27 cellular contexts compared by ENCODE assay signal in genomic region chr17:81947189-81947588, GRCh38. TPM values are rescaled to one million over a fixed set of nuclear protein-coding genes. Genes with fewer than 3 reads are reported as not detected.
"Had no signal": no experiment of that assay in that cellular context is flagged by ENCODE, and none has a peak within 500 bp of the region (broad histone marks: within the 10 kb centered on the region; RNA-seq: fewer than 3 reads in every experiment).

A gene with protein sequence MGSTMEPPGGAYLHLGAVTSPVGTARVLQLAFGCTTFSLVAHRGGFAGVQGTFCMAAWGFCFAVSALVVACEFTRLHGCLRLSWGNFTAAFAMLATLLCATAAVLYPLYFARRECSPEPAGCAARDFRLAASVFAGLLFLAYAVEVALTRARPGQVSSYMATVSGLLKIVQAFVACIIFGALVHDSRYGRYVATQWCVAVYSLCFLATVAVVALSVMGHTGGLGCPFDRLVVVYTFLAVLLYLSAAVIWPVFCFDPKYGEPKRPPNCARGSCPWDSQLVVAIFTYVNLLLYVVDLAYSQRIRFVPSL (minus strand): TSS chr17:81947233. CDS start chr17:81941741, 5,492 bp downstream.

- H3K36me3 Mint-ChIP-seq: activated CD8-positive, alpha-beta memory T cell treated with anti-CD3 and anti-CD28 coated beads, Interleukin-2, amount 10 ng/mL, durations not matched to agents 7 days and 5 days; activated naive CD8-positive, alpha-beta T cell treated with anti-CD3 and anti-CD28 coated beads for 36 hours had no signal

- ATAC-seq: activated CD8-positive, alpha-beta memory T cell treated with anti-CD3 and anti-CD28 coated beads, Interleukin-2, amount 10 ng/mL, durations not matched to agents 7 days and 5 days; Panc1; SK-N-SH treated with all-trans-retinoic acid at 6 μM for 48 hours; T-helper 17 cell had no signal

- H3K9me3 ChIP-seq: SJSA1 had no signal

- H3K27me3 Mint-ChIP-seq: T-helper 17 cell had no signal

- H3K4me1 ChIP-seq: SJSA1 had no signal

- H3K27ac Mint-ChIP-seq: activated B cell treated with CpG ODN at 0.5 μM for 24 hours; activated CD4-positive, alpha-beta T cell treated with anti-CD3 and anti-CD28 coated beads, Interleukin-2, amount 10 ng/mL, durations not matched to agents 24 days and 14 days; activated CD8-positive, alpha-beta memory T cell treated with anti-CD3 and anti-CD28 coated beads, Interleukin-2, amount 10 ng/mL, durations not matched to agents 7 days and 5 days; activated naive CD8-positive, alpha-beta T cell treated with anti-CD3 and anti-CD28 coated beads for 36 hours; activated T-cell treated with anti-CD3 and anti-CD28 coated beads, Interleukin-2, amount 50 U/mL, for 24 hours; activated T-helper 1 cell treated with anti-CD3 and anti-CD28 coated beads, Interleukin-12 subunit alpha, Interleukin-12 subunit beta, Interleukin-2, Interleukin-4 antibody, amounts not matched to agents 30 ng/mL and 10 ng/mL and 1 ng/mL, durations not matched to agents 14 hours and 24 hours and 36 hours; T-helper 17 cell had no signal

- H3K4me3 ChIP-seq: SJSA1 had no signal

- H3K4me3 Mint-ChIP-seq: activated B cell treated with CpG ODN at 0.5 μM for 24 hours; activated CD4-positive, alpha-beta T cell treated with anti-CD3 and anti-CD28 coated beads, Interleukin-2, amount 10 ng/mL, durations not matched to agents 24 days and 14 days; activated CD8-positive, alpha-beta memory T cell treated with anti-CD3 and anti-CD28 coated beads, Interleukin-2, amount 10 ng/mL, durations not matched to agents 7 days and 5 days; activated naive CD8-positive, alpha-beta T cell treated with anti-CD3 and anti-CD28 coated beads for 36 hours; activated T-cell treated with anti-CD3 and anti-CD28 coated beads, Interleukin-2, amount 50 U/mL, for 24 hours; activated T-helper 1 cell treated with anti-CD3 and anti-CD28 coated beads, Interleukin-12 subunit alpha, Interleukin-12 subunit beta, Interleukin-2, Interleukin-4 antibody, amounts not matched to agents 30 ng/mL and 10 ng/mL and 1 ng/mL, durations not matched to agents 14 hours and 24 hours and 36 hours; T-helper 17 cell had no signal

- DNase-seq: activated B cell treated with CpG ODN at 0.5 μM for 24 hours; activated CD4-positive, alpha-beta T cell treated with anti-CD3 and anti-CD28 coated beads for 1 hour; activated CD4-positive, alpha-beta T cell treated with anti-CD3 and anti-CD28 coated beads, Interleukin-2, amount 10 ng/mL, durations not matched to agents 24 days and 14 days; activated CD4-positive, alpha-beta T cell treated with anti-CD3 and anti-CD28 coated beads, Interleukin-2, amount 50 U/mL, for 48 hours; activated CD8-positive, alpha-beta memory T cell treated with anti-CD3 and anti-CD28 coated beads, Interleukin-2, amount 10 ng/mL, durations not matched to agents 7 days and 5 days; activated effector memory CD4-positive, alpha-beta T cell treated with Interleukin-2 at 50 U/mL for 16 hours; activated naive CD4-positive, alpha-beta T cell; activated naive CD8-positive, alpha-beta T cell treated with anti-CD3 and anti-CD28 coated beads for 36 hours; activated T-cell treated with anti-CD3 and anti-CD28 coated beads, Interleukin-2, amount 50 U/mL, for 24 hours; caudate nucleus; Karpas-422; NCI-H1105 treated with DMSO at 0.1 percent for 48 hours; NCI-H1436 treated with DMSO at 0.1 percent for 48 hours; NCI-H187; NCI-H345; NCI-H510A; NK-92 treated with Interleukin-12 subunit alpha and Interleukin-12 subunit beta, amount 100 ng/mL, for 24 hours; OCI-M1; Right ventricle myocardium superior; RPMI8226; T-helper 17 cell; T-helper 9 cell had no signal

- H3K36me3 ChIP-seq: SJSA1 had no signal

- H3K27ac ChIP-seq: SJSA1 had no signal

- H3K9me3 Mint-ChIP-seq: activated B cell treated with CpG ODN at 0.5 μM for 24 hours; activated CD4-positive, alpha-beta T cell treated with anti-CD3 and anti-CD28 coated beads, Interleukin-2, amount 10 ng/mL, durations not matched to agents 24 days and 14 days; activated naive CD8-positive, alpha-beta T cell treated with anti-CD3 and anti-CD28 coated beads for 36 hours; activated T-cell treated with anti-CD3 and anti-CD28 coated beads, Interleukin-2, amount 50 U/mL, for 24 hours; activated T-helper 1 cell treated with anti-CD3 and anti-CD28 coated beads, Interleukin-12 subunit alpha, Interleukin-12 subunit beta, Interleukin-2, Interleukin-4 antibody, amounts not matched to agents 30 ng/mL and 10 ng/mL and 1 ng/mL, durations not matched to agents 14 hours and 24 hours and 36 hours had no signal

- H3K4me1 Mint-ChIP-seq: activated B cell treated with CpG ODN at 0.5 μM for 24 hours; activated CD4-positive, alpha-beta T cell treated with anti-CD3 and anti-CD28 coated beads, Interleukin-2, amount 10 ng/mL, durations not matched to agents 24 days and 14 days; activated CD8-positive, alpha-beta memory T cell treated with anti-CD3 and anti-CD28 coated beads, Interleukin-2, amount 10 ng/mL, durations not matched to agents 7 days and 5 days; T-helper 17 cell had no signal

RNA-seq across cellular contexts. Expression of the gene that starts here (rescaled TPM):
- total RNA-seq: activated B cell treated with CpG ODN at 0.5 μM for 24 hours; activated CD4-positive, alpha-beta T cell treated with anti-CD3 and anti-CD28 coated beads, Interleukin-2, amount 10 ng/mL, durations not matched to agents 24 days and 14 days; activated CD8-positive, alpha-beta memory T cell treated with anti-CD3 and anti-CD28 coated beads, Interleukin-2, amount 10 ng/mL, durations not matched to agents 7 days and 5 days; activated naive CD8-positive, alpha-beta T cell treated with anti-CD3 and anti-CD28 coated beads for 36 hours; SJSA1; T-helper 17 cell had no signal
- polyA plus RNA-seq: adipose tissue had no signal
